In the genomic region with DNA sequence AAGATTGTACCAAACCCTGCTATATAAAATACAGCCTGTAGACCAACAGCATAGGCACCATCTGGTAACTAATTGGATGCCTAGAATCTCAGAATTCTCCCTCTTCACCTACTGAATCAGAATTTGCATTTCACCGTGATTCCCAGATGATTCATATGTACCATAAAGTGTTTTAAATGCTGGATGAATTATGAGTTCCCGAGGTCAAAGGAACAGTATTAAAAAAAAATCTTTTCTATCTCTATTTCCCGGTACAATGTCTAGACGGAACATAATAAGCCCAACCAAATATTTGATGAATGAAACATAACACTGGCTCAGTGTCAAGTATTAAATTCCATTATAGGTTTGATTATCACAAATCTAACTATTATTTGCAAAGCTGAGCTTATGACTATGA, we compare ENCODE assay signal across 19 cellular contexts.
A peak's percentile ranks its signal among the peaks of the same experiment; 100 is the strongest.
DNase-seq lines count a peak whose midpoint lies in the region; ATAC-seq and TF ChIP-seq lines count a peak whose summit lies in the region.
"Had no signal": no experiment of that assay in that cellular context is flagged by ENCODE, and none has a peak within 500 bp of the region (broad histone marks: within the 10 kb centered on the region; RNA-seq: fewer than 3 reads in every experiment).

No MANE protein-coding gene starts in this region.

- peaks cover 0 to 4% of the 10 kb centered on the region in 2 donors for H3K9me3 Mint-ChIP-seq in stimulated activated naive B cell treated with anti-CD40 and anti-IgM and Interleukin-4, amounts not matched to agents 10 μg/mL and 1 μg/mL and 100 μg/mL, for 72 hours
- H3K9me3 Mint-ChIP-seq: activated CD4-positive, alpha-beta T cell treated with anti-CD3 and anti-CD28 coated beads, Interleukin-2, amount 10 ng/mL, durations not matched to agents 24 days and 14 days; activated naive CD8-positive, alpha-beta T cell treated with anti-CD3 and anti-CD28 coated beads, Interleukin-2, amount 10 ng/mL, durations not matched to agents 7 days and 5 days; type B pancreatic cell had no signal

- H3K4me1 Mint-ChIP-seq in stimulated activated naive B cell treated with anti-CD40 and anti-IgM and Interleukin-4, amounts not matched to agents 10 μg/mL and 1 μg/mL and 100 μg/mL, for 72 hours: peaks cover 9 to 14% of the 10 kb centered on the region in 2 donors
- H3K4me1 Mint-ChIP-seq: activated CD4-positive, alpha-beta T cell treated with anti-CD3 and anti-CD28 coated beads, Interleukin-2, amount 10 ng/mL, durations not matched to agents 24 days and 14 days; activated naive CD8-positive, alpha-beta T cell treated with anti-CD3 and anti-CD28 coated beads, Interleukin-2, amount 10 ng/mL, durations not matched to agents 7 days and 5 days had no signal

- ATAC-seq in stimulated activated naive B cell treated with anti-CD40 and anti-IgM and Interleukin-4, amounts not matched to agents 10 μg/mL and 1 μg/mL and 100 μg/mL, for 72 hours (replicated peaks): no peak
- ATAC-seq in HG03571 (IDR thresholded peaks at IDR 0.05; ENCODE audit: unreplicated experiment): no peak
- ATAC-seq: natural killer cell treated with Interleukin-12 subunit alpha and Interleukin-12 subunit beta and Interleukin-15 and Interleukin-18, amount 100 ng/mL, for 72 hours had no signal

- H3K27me3 Mint-ChIP-seq in stimulated activated naive B cell treated with anti-CD40 and anti-IgM and Interleukin-4, amounts not matched to agents 10 μg/mL and 1 μg/mL and 100 μg/mL, for 72 hours: no peaks in the 10 kb centered on the region
- H3K27me3 Mint-ChIP-seq: activated CD4-positive, alpha-beta T cell treated with anti-CD3 and anti-CD28 coated beads, Interleukin-2, amount 10 ng/mL, durations not matched to agents 24 days and 14 days; natural killer cell treated with Interleukin-12 subunit alpha and Interleukin-12 subunit beta and Interleukin-15 and Interleukin-18, amount 100 ng/mL, for 72 hours; type B pancreatic cell had no signal

- no peak overlapping the region for H3K4me3 Mint-ChIP-seq in stimulated activated naive B cell treated with anti-CD40 and anti-IgM and Interleukin-4, amounts not matched to agents 10 μg/mL and 1 μg/mL and 100 μg/mL, for 72 hours
- H3K4me3 Mint-ChIP-seq: activated CD4-positive, alpha-beta T cell treated with anti-CD3 and anti-CD28 coated beads, Interleukin-2, amount 10 ng/mL, durations not matched to agents 24 days and 14 days; activated naive CD8-positive, alpha-beta T cell treated with anti-CD3 and anti-CD28 coated beads, Interleukin-2, amount 10 ng/mL, durations not matched to agents 7 days and 5 days; natural killer cell treated with Interleukin-12 subunit alpha and Interleukin-12 subunit beta and Interleukin-15 and Interleukin-18, amount 100 ng/mL, for 72 hours; type B pancreatic cell had no signal

- no peak overlapping the region for H3K4me3 ChIP-seq in AG09309 (ENCODE audit: control insufficient read depth, low read depth, low read length)
- H3K4me3 ChIP-seq: coronary artery, right atrium auricular region had no signal

- peak; percentile 21 for DNase-seq in AG09309 (ENCODE audit: low read depth)
- DNase-seq in M059J (ENCODE audit: low read depth): peak; percentile 30
- peak; percentile 86 for DNase-seq in dermis blood vessel endothelial cell
- DNase-seq in lung microvascular endothelial cell (ENCODE audit: low read depth in 2 of 2): peak; percentile 91 to 92
- DNase-seq in HuH-7 (ENCODE audit: low spot score): no peak
- DNase-seq in Ammon's horn (ENCODE audit: low spot score): no peak
- no peak for DNase-seq in stimulated activated naive B cell treated with anti-CD40 and anti-IgM and Interleukin-4, amounts not matched to agents 10 μg/mL and 1 μg/mL and 100 μg/mL, for 72 hours
- DNase-seq: activated CD4-positive, alpha-beta T cell treated with anti-CD3 and anti-CD28 coated beads, Interleukin-2, amount 10 ng/mL, durations not matched to agents 24 days and 14 days; activated naive CD8-positive, alpha-beta T cell treated with anti-CD3 and anti-CD28 coated beads, Interleukin-2, amount 10 ng/mL, durations not matched to agents 7 days and 5 days; DMS 273 treated with DMSO at 0.1 percent for 48 hours; KBM-7; NCI-H1417; SHP77; stimulated activated CD4-positive, alpha-beta T cell treated with anti-CD3 and anti-CD28 coated beads, Interleukin-4, amount 100 ng/mL, for 24 hours had no signal

- no peak for TF ChIP-seq CTCF in AG09309 (IDR thresholded peaks at IDR 0.05; ENCODE audit: control insufficient read depth, insufficient read depth, low read depth, low read length, missing control alignments)

- H3K36me3 Mint-ChIP-seq in stimulated activated naive B cell treated with anti-CD40 and anti-IgM and Interleukin-4, amounts not matched to agents 10 μg/mL and 1 μg/mL and 100 μg/mL, for 72 hours: no peaks in the 10 kb centered on the region
- H3K36me3 Mint-ChIP-seq: activated naive CD8-positive, alpha-beta T cell treated with anti-CD3 and anti-CD28 coated beads, Interleukin-2, amount 10 ng/mL, durations not matched to agents 7 days and 5 days; natural killer cell treated with Interleukin-12 subunit alpha and Interleukin-12 subunit beta and Interleukin-15 and Interleukin-18, amount 100 ng/mL, for 72 hours; type B pancreatic cell had no signal

- no peak overlapping the region for H3K27ac Mint-ChIP-seq in stimulated activated naive B cell treated with anti-CD40 and anti-IgM and Interleukin-4, amounts not matched to agents 10 μg/mL and 1 μg/mL and 100 μg/mL, for 72 hours
- H3K27ac Mint-ChIP-seq: activated CD4-positive, alpha-beta T cell treated with anti-CD3 and anti-CD28 coated beads, Interleukin-2, amount 10 ng/mL, durations not matched to agents 24 days and 14 days; activated naive CD8-positive, alpha-beta T cell treated with anti-CD3 and anti-CD28 coated beads, Interleukin-2, amount 10 ng/mL, durations not matched to agents 7 days and 5 days; natural killer cell treated with Interleukin-12 subunit alpha and Interleukin-12 subunit beta and Interleukin-15 and Interleukin-18, amount 100 ng/mL, for 72 hours; type B pancreatic cell had no signal

Comparison
In these comparisons a context has a peak if more than half of its experiments do, and no peak if none do; other contexts are left out.
1. DNase-seq: peak in AG09309 (single experiment), M059J (single experiment), dermis blood vessel endothelial cell (single experiment) and lung microvascular endothelial cell (2 of 2); none in HuH-7 (single experiment), Ammon's horn (single experiment) and stimulated activated naive B cell treated with anti-CD40 and anti-IgM and Interleukin-4, amounts not matched to agents 10 μg/mL and 1 μg/mL and 100 μg/mL, for 72 hours (single experiment).